28 cellular contexts compared by ENCODE assay signal in the genomic region with DNA sequence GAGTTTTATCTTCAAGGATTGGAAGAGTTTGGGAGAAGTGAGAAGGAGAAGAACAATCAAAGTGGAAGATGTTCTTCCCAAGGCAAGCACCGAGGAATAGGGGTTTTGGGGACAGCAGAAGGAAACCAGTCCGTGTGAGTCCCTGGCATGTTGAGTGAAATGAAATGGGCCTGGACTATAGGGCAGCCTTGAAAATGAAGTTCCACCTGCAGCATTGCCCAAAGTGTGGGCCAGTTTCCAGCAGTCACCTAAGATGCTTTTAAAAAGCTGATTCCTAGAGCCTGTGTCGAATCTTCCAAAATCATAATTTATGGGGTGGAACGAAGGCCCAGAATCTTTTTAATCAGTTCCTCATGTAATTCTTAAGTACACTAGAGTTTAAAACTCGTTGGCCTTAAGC. TPM values are rescaled to one million over a fixed set of nuclear protein-coding genes. Genes with fewer than 3 reads are reported as not detected.
"Had no signal": no experiment of that assay in that cellular context is flagged by ENCODE, and none has a peak within 500 bp of the region (broad histone marks: within the 10 kb centered on the region; RNA-seq: fewer than 3 reads in every experiment).

No MANE protein-coding gene starts in this region.

- H3K9me3 ChIP-seq: suprapubic skin, testis, thyroid gland, transverse colon, upper lobe of right lung, vagina had no signal

- H3K27me3 Mint-ChIP-seq: stimulated activated memory B cell treated with anti-CD40 and anti-IgM and Interleukin-4, amounts not matched to agents 10 μg/mL and 1 μg/mL and 100 μg/mL, for 72 hours; stimulated activated naive B cell treated with anti-CD40 and anti-IgM and Interleukin-4, amounts not matched to agents 10 μg/mL and 1 μg/mL and 100 μg/mL, for 72 hours; stimulated activated naive CD8-positive, alpha-beta T cell treated with anti-CD3 and anti-CD28 coated beads, Interleukin-15, amount 100 ng/mL, for 72 hours; stimulated activated naive CD8-positive, alpha-beta T cell treated with anti-CD3 and anti-CD28 coated beads, Interleukin-15, Interleukin-2, amounts not matched to agents 100 ng/mL and 50 ng/mL, for 24 hours; type B pancreatic cell had no signal

- H3K36me3 ChIP-seq: stomach, suprapubic skin, thoracic aorta, thyroid gland, tibial artery, tibial nerve, transverse colon, upper lobe of left lung, upper lobe of right lung, uterus, vagina had no signal

- H3K27ac Mint-ChIP-seq: stimulated activated effector memory CD8-positive, alpha-beta T cell treated with anti-CD3 and anti-CD28 coated beads, Interleukin-12 subunit alpha, Interleukin-12 subunit beta, amount 100 ng/mL, for 72 hours; stimulated activated memory B cell treated with anti-CD40 and anti-IgM and Interleukin-4, amounts not matched to agents 10 μg/mL and 1 μg/mL and 100 μg/mL, for 72 hours; stimulated activated naive B cell treated with anti-CD40 and anti-IgM and Interleukin-4, amounts not matched to agents 10 μg/mL and 1 μg/mL and 100 μg/mL, for 72 hours; stimulated activated naive CD8-positive, alpha-beta T cell treated with anti-CD3 and anti-CD28 coated beads, Interleukin-15, amount 100 ng/mL, for 72 hours; stimulated activated naive CD8-positive, alpha-beta T cell treated with anti-CD3 and anti-CD28 coated beads, Interleukin-15, Interleukin-2, amounts not matched to agents 100 ng/mL and 50 ng/mL, for 24 hours; type B pancreatic cell had no signal

- H3K4me3 ChIP-seq: stomach, suprapubic skin, testis, thoracic aorta, thyroid gland, tibial artery, tibial nerve, transverse colon, upper lobe of left lung, upper lobe of right lung, uterus, vagina had no signal

- H3K27ac ChIP-seq: stomach, suprapubic skin, testis, thoracic aorta, thyroid gland, tibial artery, tibial nerve, transverse colon, upper lobe of left lung, upper lobe of right lung, uterus, vagina had no signal

- H3K4me1 Mint-ChIP-seq: stimulated activated effector memory CD8-positive, alpha-beta T cell treated with anti-CD3 and anti-CD28 coated beads, Interleukin-12 subunit alpha, Interleukin-12 subunit beta, amount 100 ng/mL, for 72 hours; stimulated activated memory B cell treated with anti-CD40 and anti-IgM and Interleukin-4, amounts not matched to agents 10 μg/mL and 1 μg/mL and 100 μg/mL, for 72 hours; stimulated activated naive B cell treated with anti-CD40 and anti-IgM and Interleukin-4, amounts not matched to agents 10 μg/mL and 1 μg/mL and 100 μg/mL, for 72 hours; stimulated activated naive CD8-positive, alpha-beta T cell treated with anti-CD3 and anti-CD28 coated beads, Interleukin-15, amount 100 ng/mL, for 72 hours had no signal

- H3K4me1 ChIP-seq: stomach, suprapubic skin, testis, thyroid gland, tibial artery, tibial nerve, transverse colon, upper lobe of left lung, upper lobe of right lung, uterus, vagina had no signal

- H3K36me3 Mint-ChIP-seq: stimulated activated effector memory CD8-positive, alpha-beta T cell treated with anti-CD3 and anti-CD28 coated beads, Interleukin-12 subunit alpha, Interleukin-12 subunit beta, amount 100 ng/mL, for 72 hours; stimulated activated memory B cell treated with anti-CD40 and anti-IgM and Interleukin-4, amounts not matched to agents 10 μg/mL and 1 μg/mL and 100 μg/mL, for 72 hours; stimulated activated naive B cell treated with anti-CD40 and anti-IgM and Interleukin-4, amounts not matched to agents 10 μg/mL and 1 μg/mL and 100 μg/mL, for 72 hours; type B pancreatic cell had no signal

- H3K27me3 ChIP-seq: stomach, suprapubic skin, testis, thyroid gland, tibial artery, tibial nerve, transverse colon, upper lobe of left lung, upper lobe of right lung, uterus, vagina had no signal

- H3K4me3 Mint-ChIP-seq: stimulated activated effector memory CD8-positive, alpha-beta T cell treated with anti-CD3 and anti-CD28 coated beads, Interleukin-12 subunit alpha, Interleukin-12 subunit beta, amount 100 ng/mL, for 72 hours; stimulated activated memory B cell treated with anti-CD40 and anti-IgM and Interleukin-4, amounts not matched to agents 10 μg/mL and 1 μg/mL and 100 μg/mL, for 72 hours; stimulated activated naive B cell treated with anti-CD40 and anti-IgM and Interleukin-4, amounts not matched to agents 10 μg/mL and 1 μg/mL and 100 μg/mL, for 72 hours; stimulated activated naive CD8-positive, alpha-beta T cell treated with anti-CD3 and anti-CD28 coated beads, Interleukin-15, amount 100 ng/mL, for 72 hours; stimulated activated naive CD8-positive, alpha-beta T cell treated with anti-CD3 and anti-CD28 coated beads, Interleukin-15, Interleukin-2, amounts not matched to agents 100 ng/mL and 50 ng/mL, for 24 hours; type B pancreatic cell had no signal

- ATAC-seq: stimulated activated effector memory CD8-positive, alpha-beta T cell treated with anti-CD3 and anti-CD28 coated beads, Interleukin-12 subunit alpha, Interleukin-12 subunit beta, amount 100 ng/mL, for 72 hours; stimulated activated memory B cell treated with anti-CD40 and anti-IgM and Interleukin-4, amounts not matched to agents 10 μg/mL and 1 μg/mL and 100 μg/mL, for 72 hours; stimulated activated naive B cell treated with anti-CD40 and anti-IgM and Interleukin-4, amounts not matched to agents 10 μg/mL and 1 μg/mL and 100 μg/mL, for 72 hours; stimulated activated naive CD8-positive, alpha-beta T cell treated with anti-CD3 and anti-CD28 coated beads, Interleukin-15, amount 100 ng/mL, for 72 hours; stimulated activated naive CD8-positive, alpha-beta T cell treated with anti-CD3 and anti-CD28 coated beads, Interleukin-15, Interleukin-2, amounts not matched to agents 100 U/mL and 50 U/mL, for 24 hours; upper lobe of right lung had no signal

- DNase-seq: stimulated activated CD4-positive, alpha-beta T cell treated with anti-CD3 and anti-CD28 coated beads, Interleukin-2, amount 100 ng/mL, for 48 hours; stimulated activated CD4-positive, alpha-beta T cell treated with anti-CD3 and anti-CD28 coated beads, Interleukin-4, amount 100 ng/mL, for 1 hour; stimulated activated CD4-positive, alpha-beta T cell treated with anti-CD3 and anti-CD28 coated beads, Interleukin-4, amount 100 ng/mL, for 24 hours; stimulated activated CD4-positive, alpha-beta T cell treated with anti-CD3 and anti-CD28 coated beads, Interleukin-4, amount 100 ng/mL, for 4 hours; stimulated activated CD8-positive, alpha-beta memory T cell treated with anti-CD3 and anti-CD28 coated beads, Interleukin-4, amount 100 ng/mL, for 48 hours; stimulated activated naive B cell treated with anti-CD40 and anti-IgM and Interleukin-4, amounts not matched to agents 10 μg/mL and 1 μg/mL and 100 μg/mL, for 72 hours; stimulated activated naive CD4-positive, alpha-beta T cell; stimulated activated naive CD4-positive, alpha-beta T cell treated with Interleukin-2 at 50 U/mL for 16 hours; stimulated activated naive CD8-positive, alpha-beta T cell treated with anti-CD3 and anti-CD28 coated beads, Interleukin-15, amount 100 ng/mL, for 72 hours; stimulated activated naive CD8-positive, alpha-beta T cell treated with anti-CD3 and anti-CD28 coated beads, Interleukin-15, Interleukin-2, amounts not matched to agents 100 U/mL and 50 U/mL, for 24 hours; stomach; substantia nigra; testis; thyroid gland; tibial artery; transverse colon; trophoblast cell; upper lobe of left lung; upper lobe of right lung; uterus had no signal

RNA-seq across cellular contexts. Expression of a gene that starts 59.9 kb away (rescaled TPM):
- total RNA-seq: thoracic aorta, vagina had no signal
